ENCODE assay signal across 18 cellular contexts in the genomic region with DNA sequence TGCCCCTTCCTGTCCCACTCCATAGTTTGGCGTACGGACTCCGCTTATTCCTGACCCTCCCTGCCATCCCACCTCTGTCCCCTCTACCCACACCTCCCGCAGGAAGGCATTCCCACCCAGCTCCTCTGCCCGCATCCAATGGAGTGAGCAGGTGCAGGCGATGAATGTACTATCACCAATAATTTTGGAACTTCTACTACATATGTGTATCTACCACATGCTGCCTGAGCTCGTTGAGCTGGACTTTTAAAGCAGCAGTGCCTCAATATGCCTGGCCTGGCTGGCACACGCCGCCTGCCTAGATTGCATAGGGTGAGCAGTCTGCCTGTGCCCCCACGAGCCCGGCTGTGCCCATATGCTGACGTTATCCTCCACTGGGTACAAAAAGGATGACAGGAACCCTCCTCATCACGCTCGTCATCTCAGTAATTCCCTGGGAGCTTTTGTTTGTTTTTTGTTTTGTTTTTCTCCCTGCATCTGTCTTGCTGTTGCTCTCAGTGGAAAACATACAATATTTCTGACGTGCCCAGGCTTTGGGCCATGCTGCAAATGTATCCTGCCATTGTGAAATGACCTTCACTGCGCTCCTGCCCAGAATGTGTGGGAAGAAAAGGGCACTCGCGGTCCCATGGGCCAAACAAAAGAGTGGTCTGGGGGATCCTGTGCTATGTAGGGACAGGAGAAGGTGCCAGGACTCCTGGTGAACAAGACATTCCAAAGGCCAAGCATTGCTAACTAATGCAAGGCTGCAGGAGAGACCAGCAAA.
"Had no signal": no experiment of that assay in that cellular context is flagged by ENCODE, and none has a peak within 500 bp of the region (broad histone marks: within the 10 kb centered on the region; RNA-seq: fewer than 3 reads in every experiment).

No MANE protein-coding gene starts in this region.

- H3K4me1 ChIP-seq: adrenal gland, parathyroid adenoma, transverse colon had no signal

- H3K4me3 ChIP-seq: adrenal gland, transverse colon had no signal

- H3K4me3 Mint-ChIP-seq: activated naive CD4-positive, alpha-beta T cell treated with anti-CD3 and anti-CD28 coated beads, Interleukin-2, amount 50 U/mL, for 24 hours; stimulated activated naive B cell treated with anti-CD40 and anti-IgM and Interleukin-4, amounts not matched to agents 10 μg/mL and 1 μg/mL and 100 μg/mL, for 72 hours had no signal

- H3K27ac Mint-ChIP-seq: activated naive CD4-positive, alpha-beta T cell treated with anti-CD3 and anti-CD28 coated beads, Interleukin-2, amount 50 U/mL, for 24 hours; activated T-helper 2 cell treated with anti-CD3 and anti-CD28 coated beads, Interferon-gamma antibody, Interleukin-2, Interleukin-4, amounts not matched to agents 10 μg/mL and 5 μg/mL and 100 μg/mL, durations not matched to agents 14 hours and 24 hours and 36 hours; stimulated activated naive B cell treated with anti-CD40 and anti-IgM and Interleukin-4, amounts not matched to agents 10 μg/mL and 1 μg/mL and 100 μg/mL, for 72 hours had no signal

- H3K4me1 Mint-ChIP-seq: activated naive CD4-positive, alpha-beta T cell treated with anti-CD3 and anti-CD28 coated beads, Interleukin-2, amount 50 U/mL, for 24 hours; stimulated activated naive B cell treated with anti-CD40 and anti-IgM and Interleukin-4, amounts not matched to agents 10 μg/mL and 1 μg/mL and 100 μg/mL, for 72 hours had no signal

- H3K27me3 ChIP-seq: adrenal gland, transverse colon had no signal

- H3K36me3 Mint-ChIP-seq: stimulated activated naive B cell treated with anti-CD40 and anti-IgM and Interleukin-4, amounts not matched to agents 10 μg/mL and 1 μg/mL and 100 μg/mL, for 72 hours had no signal

- H3K9ac ChIP-seq: parathyroid adenoma, SK-N-SH had no signal

- H3K27ac ChIP-seq: adrenal gland, parathyroid adenoma, transverse colon had no signal

- ATAC-seq: activated CD4-positive, CD25-positive, alpha-beta regulatory T cell treated with anti-CD3 and anti-CD28 coated beads, Interleukin-2, amount 50 U/mL, for 24 hours; stimulated activated naive B cell treated with anti-CD40 and anti-IgM and Interleukin-4, amounts not matched to agents 10 μg/mL and 1 μg/mL and 100 μg/mL, for 72 hours had no signal

- DNase-seq: activated T-cell treated with anti-CD3 and anti-CD28 coated beads, Interleukin-2, amount 50 U/mL, for 1 hour; central memory CD4-positive, alpha-beta T cell; effector CD8-positive, alpha-beta T cell; foreskin fibroblast; glutamatergic neuron; kidney glomerular epithelial cell; mesendoderm; SK-N-SH; stimulated activated CD4-positive, alpha-beta T cell treated with anti-CD3 and anti-CD28 coated beads, Interleukin-2, amount 100 ng/mL, for 48 hours; stimulated activated naive B cell treated with anti-CD40 and anti-IgM and Interleukin-4, amounts not matched to agents 10 μg/mL and 1 μg/mL and 100 μg/mL, for 72 hours; T-helper 1 cell; T1000; transverse colon had no signal

- H2AFZ ChIP-seq: parathyroid adenoma had no signal

- H3K4me2 ChIP-seq: SK-N-SH had no signal

- H3K27me3 Mint-ChIP-seq: activated naive CD4-positive, alpha-beta T cell treated with anti-CD3 and anti-CD28 coated beads, Interleukin-2, amount 50 U/mL, for 24 hours; stimulated activated naive B cell treated with anti-CD40 and anti-IgM and Interleukin-4, amounts not matched to agents 10 μg/mL and 1 μg/mL and 100 μg/mL, for 72 hours had no signal

- H3K36me3 ChIP-seq: adrenal gland, transverse colon had no signal
